Comparison of ENCODE assay signal across 24 cellular contexts in the genomic region with DNA sequence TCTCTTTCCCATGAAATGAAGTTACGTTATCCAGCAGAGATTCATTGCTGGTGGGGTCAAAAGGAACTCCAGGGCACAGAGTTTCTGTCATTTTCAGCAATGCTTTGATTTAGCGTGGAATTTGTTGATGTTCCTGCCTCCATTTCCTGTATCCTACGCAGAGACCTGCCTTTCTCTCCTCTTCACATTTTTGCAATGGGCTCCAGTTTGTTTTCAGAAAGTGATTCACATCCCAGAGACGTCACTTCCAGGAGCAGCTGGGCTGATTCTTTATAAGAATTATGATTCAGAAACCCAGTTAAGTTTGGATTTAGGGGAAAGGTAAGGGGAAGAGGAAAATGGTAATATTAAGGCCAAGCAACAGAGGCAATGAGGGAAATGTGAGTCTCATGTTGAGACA. TPM values are rescaled to one million over a fixed set of nuclear protein-coding genes. Genes with fewer than 3 reads are reported as not detected.
A peak's percentile ranks its signal among the peaks of the same experiment; 100 is the strongest.
DNase-seq lines count a peak whose midpoint lies in the region; ATAC-seq and TF ChIP-seq lines count a peak whose summit lies in the region.
"Had no signal": no experiment of that assay in that cellular context is flagged by ENCODE, and none has a peak within 500 bp of the region (broad histone marks: within the 10 kb centered on the region; RNA-seq: fewer than 3 reads in every experiment).

No MANE protein-coding gene starts in this region.

- no peaks in the 10 kb centered on the region for H4K20me1 ChIP-seq in neural progenitor cell (ENCODE audit: low read depth)

- H3K4me3 ChIP-seq in RWPE2 (ENCODE audit: severe bottlenecking) (no peak overlapping the region), neural progenitor cell (no peak overlapping the region), A673 (ENCODE audit: low read depth, low read length, poor library complexity, severe bottlenecking) (no peak overlapping the region)
- H3K4me3 ChIP-seq: mucosa of descending colon, sigmoid colon, suprapubic skin had no signal

- H3K4me1 Mint-ChIP-seq in neural progenitor cell: no peaks in the 10 kb centered on the region
- H3K4me1 Mint-ChIP-seq: activated naive CD4-positive, alpha-beta T cell treated with anti-CD3 and anti-CD28 coated beads, Interleukin-2, amount 10 ng/mL, durations not matched to agents 7 days and 5 days; brain had no signal

- no peak overlapping the region for H3K27ac Mint-ChIP-seq in neural progenitor cell
- H3K27ac Mint-ChIP-seq: activated naive CD4-positive, alpha-beta T cell treated with anti-CD3 and anti-CD28 coated beads, Interleukin-2, amount 10 ng/mL, durations not matched to agents 7 days and 5 days; brain; IgD-negative memory B cell had no signal

- no peak overlapping the region for H3K4me2 ChIP-seq in neural progenitor cell

- no peak for TF ChIP-seq CTCF in RWPE2 (IDR thresholded peaks at IDR 0.05; ENCODE audit: poor library complexity, severe bottlenecking)
- TF ChIP-seq CTCF in neural progenitor cell (IDR thresholded peaks at IDR 0.05): no peak
- no peak for TF ChIP-seq CTCF in A673 (conservative IDR thresholded peaks at IDR 0.05; ENCODE audit: low read depth, low read length)

- H3K36me3 ChIP-seq in RWPE2 (ENCODE audit: low read depth): no peaks in the 10 kb centered on the region
- no peaks in the 10 kb centered on the region for H3K36me3 ChIP-seq in neural progenitor cell
- no peaks in the 10 kb centered on the region for H3K36me3 ChIP-seq in A673 (ENCODE audit: insufficient read depth, low read length, poor library complexity, severe bottlenecking)
- H3K36me3 ChIP-seq: sigmoid colon, suprapubic skin had no signal

- no peaks in the 10 kb centered on the region for H3K27me3 Mint-ChIP-seq in neural progenitor cell (ENCODE audit: insufficient read depth, low read depth)
- H3K27me3 Mint-ChIP-seq: IgD-negative memory B cell had no signal

- DNase-seq in EH (ENCODE audit: low read depth): peak; percentile 59
- no peak for DNase-seq in RWPE2 (ENCODE audit: low spot score)
- DNase-seq in fibroblast of gingiva (ENCODE audit: low read depth): peak; percentile 47
- no peak for DNase-seq in neural progenitor cell (ENCODE audit: low spot score)
- DNase-seq in A673 (ENCODE audit: low spot score): no peak
- no peak for DNase-seq in NOMO-1 treated with dmso at 0.1 percent for 144 hours (lab: John Stamatoyannopoulos, UW; ENCODE audit: unreplicated experiment)
- no peak for DNase-seq in T-helper 9 cell
- DNase-seq: activated naive CD4-positive, alpha-beta T cell treated with anti-CD3 and anti-CD28 coated beads, Interleukin-2, amount 10 ng/mL, durations not matched to agents 7 days and 5 days; activated T-cell treated with anti-CD3 and anti-CD28 coated beads for 4 hours; foreskin melanocyte; GOT3; mucosa of descending colon; MV-4-11; NCI-H2081 treated with DMSO at 0.1 percent for 48 hours; sigmoid colon; stimulated activated CD4-positive, alpha-beta T cell treated with anti-CD3 and anti-CD28 coated beads, Interleukin-4, amount 100 ng/mL, for 1 hour; SW 1271 had no signal

- no peaks in the 10 kb centered on the region for H3K9me3 ChIP-seq in RWPE2 (ENCODE audit: severe bottlenecking)
- no peaks in the 10 kb centered on the region for H3K9me3 ChIP-seq in neural progenitor cell (ENCODE audit: low read depth)
- no peaks in the 10 kb centered on the region for H3K9me3 ChIP-seq in A673 (ENCODE audit: low read depth, low read length, poor library complexity, severe bottlenecking)
- H3K9me3 ChIP-seq: mucosa of descending colon, sigmoid colon, suprapubic skin had no signal

- peak overlapping the region; percentile 5 for H2AFZ ChIP-seq in neural progenitor cell (replicated peaks)

- POLR2A ChIA-PET in A673 (lab: Charles Lee; ENCODE audit: low non-redundant PET): no interaction called here

- ATAC-seq in RWPE2 (ENCODE audit: low read depth): peak; percentile 76
- ATAC-seq in GM18511 (IDR thresholded peaks at IDR 0.05; ENCODE audit: unreplicated experiment): no peak
- ATAC-seq: left lobe of liver, mucosa of descending colon, Panc1 had no signal

- H3K27me3 ChIP-seq in RWPE2 (ENCODE audit: insufficient read depth, poor library complexity, severe bottlenecking) (no peaks in the 10 kb centered on the region), neural progenitor cell (no peaks in the 10 kb centered on the region), A673 (replicated peaks; ENCODE audit: insufficient read depth, low read depth, low read length, poor library complexity) (no peaks in the 10 kb centered on the region)
- H3K27me3 ChIP-seq: sigmoid colon, suprapubic skin had no signal

- no peaks in the 10 kb centered on the region for H3K9me3 Mint-ChIP-seq in neural progenitor cell
- H3K9me3 Mint-ChIP-seq: activated naive CD4-positive, alpha-beta T cell treated with anti-CD3 and anti-CD28 coated beads, Interleukin-2, amount 10 ng/mL, durations not matched to agents 7 days and 5 days; brain had no signal

- intact Hi-C loops in A673 (cut with micrococcal nuclease; ENCODE audit: unreplicated experiment): no loop called here

- CTCF ChIA-PET in A673 (lab: Charles Lee): no interaction called here

- H3K36me3 Mint-ChIP-seq in neural progenitor cell: no peaks in the 10 kb centered on the region
- H3K36me3 Mint-ChIP-seq: activated naive CD4-positive, alpha-beta T cell treated with anti-CD3 and anti-CD28 coated beads, Interleukin-2, amount 10 ng/mL, durations not matched to agents 7 days and 5 days; brain; IgD-negative memory B cell had no signal

- H3K4me1 ChIP-seq in RWPE2 (ENCODE audit: insufficient read depth, poor library complexity, severe bottlenecking) (peaks cover 8% of the 10 kb centered on the region), neural progenitor cell (no peaks in the 10 kb centered on the region), A673 (ENCODE audit: insufficient read depth, low read length, poor library complexity, severe bottlenecking) (no peaks in the 10 kb centered on the region)
- H3K4me1 ChIP-seq: sigmoid colon, suprapubic skin had no signal

- no peaks in the 10 kb centered on the region for H3K79me2 ChIP-seq in neural progenitor cell (ENCODE audit: low read depth)

- no peak overlapping the region for H3K4me3 Mint-ChIP-seq in neural progenitor cell
- H3K4me3 Mint-ChIP-seq: activated naive CD4-positive, alpha-beta T cell treated with anti-CD3 and anti-CD28 coated beads, Interleukin-2, amount 10 ng/mL, durations not matched to agents 7 days and 5 days; brain; IgD-negative memory B cell had no signal

- H3F3A ChIP-seq in neural progenitor cell (ENCODE audit: low read depth): no peaks in the 10 kb centered on the region

- peak overlapping the region; percentile 29 for H3K27ac ChIP-seq in RWPE2 (ENCODE audit: poor library complexity, severe bottlenecking)
- no peak overlapping the region for H3K27ac ChIP-seq in neural progenitor cell
- H3K27ac ChIP-seq in A673 (ENCODE audit: low read depth, low read length, poor library complexity, severe bottlenecking): no peak overlapping the region
- H3K27ac ChIP-seq: sigmoid colon, suprapubic skin had no signal

- no TSS peak for BruUV-seq in A673 (replicated peaks; lab: Mats Ljungman, UMichigan)

- H3K9ac ChIP-seq in neural progenitor cell: no peak overlapping the region

RNA-seq across cellular contexts. Expression of gene RNASE10, which starts 11.6 kb away (rescaled TPM):
- total RNA-seq in neural progenitor cell (ENCODE audit: low replicate concordance) (not detected in 2 replicates), A673 (2021) (0.26 TPM in 1 of 2 replicates, not detected in the other)
- total RNA-seq: omental fat pad, sigmoid colon, suprapubic skin had no signal

RNA-seq across cellular contexts. Expression of gene RNASE9, which starts 43.9 kb away (rescaled TPM):
- not detected in 2 replicates for total RNA-seq in neural progenitor cell (ENCODE audit: low replicate concordance)
- total RNA-seq in A673 (2021): not detected in 2 replicates
- total RNA-seq: left lobe of liver, mucosa of descending colon, omental fat pad, sigmoid colon, suprapubic skin had no signal

RNA-seq across cellular contexts. Expression of gene PNP, which starts 47.7 kb away (rescaled TPM):
- total RNA-seq in neural progenitor cell (ENCODE audit: low replicate concordance) (43.6 and 50.6 TPM in 2 replicates), A673 (2021) (78.3 and 97.0 TPM in 2 replicates)

RNA-seq across cellular contexts. Expression of gene PIP4P1, which starts 55.7 kb away (rescaled TPM):
- total RNA-seq in neural progenitor cell (ENCODE audit: low replicate concordance) (24.1 and 35.3 TPM in 2 replicates), A673 (2021) (32.4 and 34.9 TPM in 2 replicates)

Comparison
In these comparisons a context has a peak if more than half of its experiments do, and no peak if none do; other contexts are left out.
1. DNase-seq: peak in EH (single experiment) and fibroblast of gingiva (single experiment); none in RWPE2 (single experiment), neural progenitor cell (single experiment), A673 (single experiment), NOMO-1 treated with dmso at 0.1 percent for 144 hours (single experiment) and T-helper 9 cell (single experiment).